ENCODE assay signal across 14 cellular contexts in genomic region chr4:159169903-159170302, GRCh38.
DNase-seq lines count a peak whose midpoint lies in the region; ATAC-seq and TF ChIP-seq lines count a peak whose summit lies in the region.
"Had no signal": no experiment of that assay in that cellular context is flagged by ENCODE, and none has a peak within 500 bp of the region (broad histone marks: within the 10 kb centered on the region; RNA-seq: fewer than 3 reads in every experiment).

No MANE protein-coding gene starts in this region.

- ATAC-seq in GM19397 (IDR thresholded peaks at IDR 0.05; ENCODE audit: unreplicated experiment) (peak; percentile 55), HG02623 (IDR thresholded peaks at IDR 0.05; ENCODE audit: unreplicated experiment) (peak; percentile 61), HG03280 (IDR thresholded peaks at IDR 0.05; ENCODE audit: unreplicated experiment) (peak; percentile 49)
- ATAC-seq: K562 had no signal

- no peaks in the 10 kb centered on the region for H3K9me2 ChIP-seq in DOHH2 (replicated peaks; ENCODE audit: control insufficient read depth, low read length)

- H3K79me2 ChIP-seq in DOHH2 (ENCODE audit: control insufficient read depth, low read length) = peaks cover 78% of the 10 kb centered on the region

- peak overlapping the region; percentile 73 for H3K4me2 ChIP-seq in DOHH2 (ENCODE audit: low read length)

- H3K4me3 ChIP-seq in DOHH2 (ENCODE audit: low read length) = peak overlapping the region; percentile 51
- H3K4me3 ChIP-seq: K562 had no signal

- peaks cover 14% of the 10 kb centered on the region for H3F3A ChIP-seq in DOHH2 (ENCODE audit: control insufficient read depth, insufficient read depth)

- peaks cover 17% of the 10 kb centered on the region for H3K27me3 ChIP-seq in DOHH2 (ENCODE audit: control insufficient read depth, low read length)

- no peak for TF ChIP-seq CTCF in DOHH2 (IDR thresholded peaks at IDR 0.05; ENCODE audit: low read depth, low read length, poor library complexity, severe bottlenecking)

- H3K27ac ChIP-seq in DOHH2 (ENCODE audit: low read depth, low read length) = peak overlapping the region; percentile 43

- no peak for DNase-seq in central memory CD4-positive, alpha-beta T cell
- no peak for DNase-seq in stimulated activated CD4-positive, alpha-beta T cell treated with anti-CD3 and anti-CD28 coated beads, Interleukin-1b, Interleukin-23, amount 100 ng/mL, for 48 hours
- DNase-seq in ecto neural progenitor cell (ENCODE audit: low spot score) (no peak), NCI-H1436 treated with DMSO at 0.1 percent for 48 hours (lab: John Stamatoyannopoulos, UW) (no peak)
- DNase-seq: amniotic stem cell, Calu3, mesenchymal stem cell, NCI-H1694, SHP77 treated with DMSO at 0.1 percent for 48 hours had no signal

- H4K20me1 ChIP-seq in DOHH2 (ENCODE audit: control insufficient read depth, insufficient read depth, low read depth, low read length) = peaks cover 28% of the 10 kb centered on the region

- no peaks in the 10 kb centered on the region for H3K9me3 ChIP-seq in DOHH2 (ENCODE audit: control insufficient read depth, insufficient read depth, low read length)

- peaks cover 83% of the 10 kb centered on the region for H3K4me1 ChIP-seq in DOHH2 (ENCODE audit: control insufficient read depth, low read length)

- H3K36me3 ChIP-seq in DOHH2 (ENCODE audit: control insufficient read depth, low read length) = no peaks in the 10 kb centered on the region
